In the genomic region with DNA sequence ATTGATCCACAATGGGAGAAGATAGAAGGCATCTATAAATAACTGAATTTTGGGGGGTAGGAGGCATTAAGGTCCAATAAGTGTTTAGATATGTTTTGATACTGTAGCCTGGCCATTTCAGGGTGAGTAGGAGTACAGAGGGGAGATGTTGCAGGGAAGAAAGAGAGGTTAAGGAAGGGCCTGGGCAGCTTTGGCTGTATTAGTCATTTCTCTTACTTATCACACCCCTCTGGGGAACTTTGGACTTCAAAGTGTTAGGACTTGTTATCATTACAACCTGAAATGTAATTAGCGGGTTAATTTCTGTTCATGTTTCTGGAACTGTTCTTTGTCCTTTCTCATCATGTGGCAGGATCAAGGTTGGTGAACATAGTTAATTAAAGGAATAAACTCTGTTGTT, we compare ENCODE assay signal across 11 cellular contexts. TPM values are rescaled to one million over a fixed set of nuclear protein-coding genes. Genes with fewer than 3 reads are reported as not detected.
DNase-seq lines count a peak whose midpoint lies in the region; ATAC-seq and TF ChIP-seq lines count a peak whose summit lies in the region.
"Had no signal": no experiment of that assay in that cellular context is flagged by ENCODE, and none has a peak within 500 bp of the region (broad histone marks: within the 10 kb centered on the region; RNA-seq: fewer than 3 reads in every experiment).

No MANE protein-coding gene starts in this region.

- intact Hi-C loops in Calu3 (cut with micrococcal nuclease; ENCODE audit: unreplicated experiment) (loop anchor here (2.0 kb wide), 1 partner anchor 31 kb away; no protein-coding TSS in a partner anchor), PC-9 (cut with micrococcal nuclease; ENCODE audit: unreplicated experiment) (loop anchor here (1.0 kb wide), 1 partner anchor 39 kb away; no protein-coding TSS in a partner anchor)

- no peak overlapping the region for H4K91ac ChIP-seq in neuronal stem cell (ENCODE audit: low read depth, low read length, poor library complexity)

- no peak overlapping the region for H4K8ac ChIP-seq in neuronal stem cell (ENCODE audit: low read depth, low read length)

- BruUV-seq in Calu3 (replicated peaks; lab: Mats Ljungman, UMichigan) (no TSS peak), PC-9 (replicated peaks; lab: Mats Ljungman, UMichigan) (no TSS peak)

- no peak overlapping the region for H2BK5ac ChIP-seq in neuronal stem cell (ENCODE audit: low read length)

- no peak overlapping the region for H2AK5ac ChIP-seq in neuronal stem cell (ENCODE audit: low read depth, low read length)

- no peaks in the 10 kb centered on the region for H3K27me3 ChIP-seq in PC-9 (ENCODE audit: insufficient read depth, low read depth)
- no peaks in the 10 kb centered on the region for H3K27me3 ChIP-seq in neuronal stem cell (ENCODE audit: control insufficient read depth in 3 of 3, insufficient read depth in 3 of 3, low read depth in 1 of 3, low read length in 3 of 3)

- CTCF ChIA-PET in Calu3 (lab: Charles Lee) (interaction anchor here (1.0 kb wide), 1 partner anchor 18 kb away, joined by 6 read pairs; no protein-coding TSS in a partner anchor), PC-9 (lab: Charles Lee) (no interaction called here), GM10248 (lab: Yijun Ruan, JAX) (interaction anchor here (0.8 to 1.3 kb wide), 5 partner anchors 8 to 35 kb away, joined by 3 to 5 read pairs (median 3); no protein-coding TSS in a partner anchor)

- H3K4me2 ChIP-seq in PC-9 (peak overlapping the region; percentile 73), neuronal stem cell (ENCODE audit: insufficient read depth, low read length, poor library complexity, severe bottlenecking) (no peak overlapping the region)

- no peak for DNase-seq in Calu3
- DNase-seq in PC-9: peak in 1 of 2 experiments; percentile 36
- peak; percentile 54 to 76 for DNase-seq in erythroblast (lab: John Stamatoyannopoulos, UW)
- DNase-seq in progenitor cell of endocrine pancreas (ENCODE audit: low spot score, unreplicated experiment): no peak
- DNase-seq in NCI-H446 (lab: John Stamatoyannopoulos, UW): no peak
- DNase-seq in neuronal stem cell (ENCODE audit: low spot score): no peak
- no peak for DNase-seq in GM10248 (ENCODE audit: extremely low spot score)
- DNase-seq: DND-41, NCI-H1694 treated with DMSO at 0.1 percent for 48 hours, SHP77 treated with DMSO at 0.1 percent for 48 hours had no signal

- H3K9me3 ChIP-seq in PC-9 (ENCODE audit: insufficient read depth, low read depth): no peaks in the 10 kb centered on the region
- H3K9me3 ChIP-seq in neuronal stem cell (replicated peaks in 1 of 2; ENCODE audit: control insufficient read depth in 2 of 2, insufficient read depth in 1 of 2, low read depth in 1 of 2, low read length in 2 of 2): no peaks in the 10 kb centered on the region

- POLR2A ChIA-PET in PC-9 (lab: Charles Lee; ENCODE audit: unreplicated experiment): interaction anchor here (0.7 kb wide), 1 partner anchor 178 kb away, joined by 3 read pairs; no protein-coding TSS in a partner anchor
- POLR2A ChIA-PET in GM10248 (lab: Yijun Ruan, JAX): interaction anchor here (0.6 kb wide), 1 partner anchor 114 kb away, joined by 3 read pairs; no protein-coding TSS in a partner anchor

- H3K27ac ChIP-seq in PC-9 (peak overlapping the region; percentile 52), neuronal stem cell (replicated peaks; ENCODE audit: low read length) (no peak overlapping the region)

- peaks cover 96% of the 10 kb centered on the region for H3K4me1 ChIP-seq in PC-9 (replicated peaks; ENCODE audit: insufficient read depth)
- peaks cover 15 to 22% of the 10 kb centered on the region in 2 donors for H3K4me1 ChIP-seq in neuronal stem cell (ENCODE audit: control insufficient read depth in 2 of 2, insufficient read depth in 1 of 2, low read depth in 1 of 2, low read length in 2 of 2)

- H3K9me3 Mint-ChIP-seq in Calu3 (ENCODE audit: low read depth, unreplicated experiment) (no peaks in the 10 kb centered on the region), progenitor cell of endocrine pancreas (ENCODE audit: low read depth) (no peaks in the 10 kb centered on the region)

- WGBS in neuronal stem cell (ENCODE audit: extremely low coverage in 2 of 2, insufficient read length in 2 of 2, insufficient replicate concordance in 1 of 2), 2 donors: no CpG with 5 or more reads among the region's 1 CpG

- peak overlapping the region; percentile 57 for H3K27ac Mint-ChIP-seq in Calu3 (ENCODE audit: unreplicated experiment)
- H3K27ac Mint-ChIP-seq in progenitor cell of endocrine pancreas: peak overlapping the region; percentile 57

- H3K4ac ChIP-seq in neuronal stem cell (ENCODE audit: low read length): no peak overlapping the region

- H2BK120ac ChIP-seq in neuronal stem cell (ENCODE audit: low read depth, low read length): no peak overlapping the region

- no peaks in the 10 kb centered on the region for H3K79me1 ChIP-seq in neuronal stem cell (ENCODE audit: low read depth, low read length)

- H3K36me3 Mint-ChIP-seq in Calu3 (ENCODE audit: insufficient read depth, unreplicated experiment) (peaks cover 10% of the 10 kb centered on the region), progenitor cell of endocrine pancreas (ENCODE audit: insufficient read depth) (no peaks in the 10 kb centered on the region)

- H2AFZ ChIP-seq in PC-9 (no peak overlapping the region), neuronal stem cell (ENCODE audit: low read length) (no peak overlapping the region)

- ATAC-seq in GM21619 (IDR thresholded peaks at IDR 0.05; ENCODE audit: unreplicated experiment): no peak

- no peak overlapping the region for H3K23ac ChIP-seq in neuronal stem cell (ENCODE audit: low read depth, low read length, poor library complexity)

- no peak overlapping the region for H3K14ac ChIP-seq in neuronal stem cell (ENCODE audit: low read length)

- H3K27me3 Mint-ChIP-seq in Calu3 (ENCODE audit: unreplicated experiment) (no peaks in the 10 kb centered on the region), progenitor cell of endocrine pancreas (no peaks in the 10 kb centered on the region)

- H3K9me2 ChIP-seq in PC-9 (ENCODE audit: insufficient read depth): no peaks in the 10 kb centered on the region

- H2BK12ac ChIP-seq in neuronal stem cell (ENCODE audit: low read length): no peak overlapping the region

- no peak overlapping the region for H3K18ac ChIP-seq in neuronal stem cell (ENCODE audit: low read length)

- no peak for TF ChIP-seq POLR2A in erythroblast (IDR thresholded peaks at IDR 0.05; ENCODE audit: low read length)

- no peak overlapping the region for H3K9ac ChIP-seq in neuronal stem cell (ENCODE audit: low read depth, low read length, poor library complexity)

- H3K36me3 ChIP-seq in PC-9 (ENCODE audit: low read depth) (no peaks in the 10 kb centered on the region), neuronal stem cell (replicated peaks in 1 of 2; ENCODE audit: control insufficient read depth in 2 of 2, insufficient read depth in 2 of 2, low read length in 2 of 2) (no peaks in the 10 kb centered on the region)

- H2BK15ac ChIP-seq in neuronal stem cell (ENCODE audit: low read length): no peak overlapping the region

- H3K79me2 ChIP-seq in PC-9 (ENCODE audit: low read depth): peaks cover 13% of the 10 kb centered on the region

- H3K4me3 ChIP-seq in PC-9 (no peak overlapping the region), neuronal stem cell (ENCODE audit: low read length in 2 of 2) (no peak overlapping the region)

- TF ChIP-seq CTCF in Calu3 (IDR thresholded peaks at IDR 0.05; ENCODE audit: unreplicated experiment): no peak
- TF ChIP-seq CTCF in PC-9 (conservative IDR thresholded peaks at IDR 0.05): no peak
- TF ChIP-seq CTCF in progenitor cell of endocrine pancreas (IDR thresholded peaks at IDR 0.05; ENCODE audit: unreplicated experiment): no peak
- no peak for TF ChIP-seq CTCF in GM10248 (IDR thresholded peaks at IDR 0.05; ENCODE audit: control extremely low read depth, extremely low read depth, low read depth, missing control alignments)

- H4K20me1 ChIP-seq in PC-9 (ENCODE audit: insufficient read depth): no peaks in the 10 kb centered on the region

- peaks cover 75% of the 10 kb centered on the region for H3K4me1 Mint-ChIP-seq in Calu3 (ENCODE audit: low read depth, unreplicated experiment)
- H3K4me1 Mint-ChIP-seq in progenitor cell of endocrine pancreas (ENCODE audit: low read depth): peaks cover 55% of the 10 kb centered on the region

- H3K4me3 Mint-ChIP-seq in Calu3 (ENCODE audit: low read depth, unreplicated experiment): peak overlapping the region; percentile 17
- no peak overlapping the region for H3K4me3 Mint-ChIP-seq in progenitor cell of endocrine pancreas (ENCODE audit: low read depth)

- peaks cover 46% of the 10 kb centered on the region for H3F3A ChIP-seq in PC-9 (ENCODE audit: insufficient read depth, low read depth)

RNA-seq across cellular contexts. Expression of a gene that starts 40.3 kb away (rescaled TPM):
- total RNA-seq in Calu3 (2022): 44.7 and 45.5 TPM in 2 replicates
- 24.1 and 43.3 TPM in 2 replicates for total RNA-seq in PC-9 (2021)
- 21.0 and 22.3 TPM in 2 replicates for total RNA-seq in progenitor cell of endocrine pancreas
- polyA plus RNA-seq in neuronal stem cell (2013, experiment 1 of 2): 5.6 TPM
- 5.6 TPM for polyA plus RNA-seq in neuronal stem cell (2013, experiment 2 of 2)

Comparison
In these comparisons a context has a peak if more than half of its experiments do, and no peak if none do; other contexts are left out.
1. DNase-seq: peak in erythroblast (2 of 2); none in Calu3 (single experiment), progenitor cell of endocrine pancreas (single experiment), NCI-H446 (0 of 2), neuronal stem cell (single experiment) and GM10248 (single experiment).